ENCODE assay signal across 23 cellular contexts in genomic region chr6:52016918-52017748, GRCh38.
DNase-seq lines count a peak whose midpoint lies in the region; ATAC-seq, FAIRE-seq and TF ChIP-seq lines count a peak whose summit lies in the region.
"Had no signal": no experiment of that assay in that cellular context is flagged by ENCODE, and none has a peak within 500 bp of the region (broad histone marks: within the 10 kb centered on the region; RNA-seq: fewer than 3 reads in every experiment).

No MANE protein-coding gene starts in this region.

- H3K36me3 Mint-ChIP-seq in neural progenitor cell = no peaks in the 10 kb centered on the region
- H3K36me3 Mint-ChIP-seq: T-cell had no signal

- H3K27me3 Mint-ChIP-seq in neural progenitor cell (ENCODE audit: insufficient read depth, low read depth) = peaks cover 2% of the 10 kb centered on the region

- ATAC-seq in HG03280 (IDR thresholded peaks at IDR 0.05; ENCODE audit: unreplicated experiment) = peak; percentile 45
- peak; percentile 78 for ATAC-seq in GM12878
- ATAC-seq in GM18519 (IDR thresholded peaks at IDR 0.05; ENCODE audit: low FRiP score, unreplicated experiment) = no peak
- ATAC-seq: activated CD8-positive, alpha-beta T cell treated with anti-CD3 and anti-CD28 coated beads for 36 hours; activated naive CD8-positive, alpha-beta T cell treated with anti-CD3 and anti-CD28 coated beads, Interleukin-2, amount 50 U/mL, for 24 hours; activated T-cell treated with anti-CD3 and anti-CD28 coated beads, Interleukin-2, amount 50 U/mL, for 72 hours; effector memory CD8-positive, alpha-beta T cell; T-cell had no signal

- no peak for FAIRE-seq in GM12878 (lab: Jason Lieb, UNC)

- H3K4me2 ChIP-seq in GM12878 (ENCODE audit: control insufficient read depth, insufficient read depth) (no peak overlapping the region), neural progenitor cell (no peak overlapping the region)
- H3K4me2 ChIP-seq: KMS-11 had no signal

- no peak for TF ChIP-seq RAD21 in GM12878 (IDR thresholded peaks at IDR 0.05; ENCODE audit: insufficient read depth, low read depth, low read length)

- POLR2A ChIA-PET in GM12878 (lab: Charles Lee) = no interaction called here

- DNase-seq in GM20000 (ENCODE audit: low spot score) (peak; percentile 9), GM12878 (ENCODE audit: low read depth, low spot score) (no peak), neural progenitor cell (ENCODE audit: low spot score) (peak; percentile 24), NCI-H510A treated with DMSO at 0.1 percent for 48 hours (lab: John Stamatoyannopoulos, UW) (no peak), NCI-H2196 treated with DMSO at 0.1 percent for 48 hours (lab: John Stamatoyannopoulos, UW; ENCODE audit: unreplicated experiment) (no peak)
- DNase-seq: activated CD8-positive, alpha-beta T cell treated with anti-CD3 and anti-CD28 coated beads for 36 hours; activated naive CD8-positive, alpha-beta T cell treated with anti-CD3 and anti-CD28 coated beads, Interleukin-2, amount 50 U/mL, for 24 hours; activated T-cell treated with anti-CD3 and anti-CD28 coated beads, Interleukin-2, amount 50 U/mL, for 72 hours; DMS153; effector memory CD8-positive, alpha-beta T cell; mammary epithelial cell; NCI-H1694 treated with DMSO at 0.1 percent for 48 hours; NCI-H524 treated with DMSO at 0.1 percent for 48 hours; substantia nigra; T-cell had no signal

- no peak for TF ChIP-seq EP300 in GM12878 (IDR thresholded peaks at IDR 0.05; ENCODE audit: borderline replicate concordance in 1 of 2, control insufficient read depth in 1 of 2, low read depth in 2 of 2, low read length in 2 of 2)

- H4K20me1 ChIP-seq in GM12878 (ENCODE audit: control insufficient read depth, insufficient read depth) (no peaks in the 10 kb centered on the region), neural progenitor cell (ENCODE audit: low read depth) (no peaks in the 10 kb centered on the region)

- in situ Hi-C loops in GM12878 (cut with MboI) = no loop called here

- no peak for TF ChIP-seq POLR2A in GM12878 (IDR thresholded peaks at IDR 0.05; ENCODE audit: low read depth, low read length)

- TF ChIP-seq CTCF in GM20000 (IDR thresholded peaks at IDR 0.05; ENCODE audit: extremely low read depth, missing control alignments) = no peak
- no peak for TF ChIP-seq CTCF in GM12878 (IDR thresholded peaks at IDR 0.05 in 2 of 3, conservative IDR thresholded peaks at IDR 0.05 in 1 of 3; ENCODE audit: control insufficient read depth in 2 of 3, extremely low read depth in 1 of 3, insufficient read depth in 1 of 3, low read depth in 3 of 3, low read length in 3 of 3)
- no peak for TF ChIP-seq CTCF in neural progenitor cell (IDR thresholded peaks at IDR 0.05)

- H3K9me3 Mint-ChIP-seq in neural progenitor cell = no peaks in the 10 kb centered on the region
- H3K9me3 Mint-ChIP-seq: activated CD8-positive, alpha-beta T cell treated with anti-CD3 and anti-CD28 coated beads for 36 hours; activated naive CD8-positive, alpha-beta T cell treated with anti-CD3 and anti-CD28 coated beads, Interleukin-2, amount 50 U/mL, for 24 hours; activated T-cell treated with anti-CD3 and anti-CD28 coated beads, Interleukin-2, amount 50 U/mL, for 72 hours; effector memory CD8-positive, alpha-beta T cell; nephron; T-cell had no signal

- CTCF ChIA-PET in GM12878 (lab: Yijun Ruan, JAX) = no interaction called here

- no peak overlapping the region for H3K4me3 Mint-ChIP-seq in neural progenitor cell
- H3K4me3 Mint-ChIP-seq: activated CD8-positive, alpha-beta T cell treated with anti-CD3 and anti-CD28 coated beads for 36 hours; activated naive CD8-positive, alpha-beta T cell treated with anti-CD3 and anti-CD28 coated beads, Interleukin-2, amount 50 U/mL, for 24 hours; activated T-cell treated with anti-CD3 and anti-CD28 coated beads, Interleukin-2, amount 50 U/mL, for 72 hours; B cell; effector memory CD8-positive, alpha-beta T cell; nephron; T-cell had no signal

- H3K27ac Mint-ChIP-seq in neural progenitor cell = no peak overlapping the region
- H3K27ac Mint-ChIP-seq: activated CD8-positive, alpha-beta T cell treated with anti-CD3 and anti-CD28 coated beads for 36 hours; activated naive CD8-positive, alpha-beta T cell treated with anti-CD3 and anti-CD28 coated beads, Interleukin-2, amount 50 U/mL, for 24 hours; activated T-cell treated with anti-CD3 and anti-CD28 coated beads, Interleukin-2, amount 50 U/mL, for 72 hours; B cell; effector memory CD8-positive, alpha-beta T cell; nephron; T-cell had no signal

- no peak overlapping the region for H2AFZ ChIP-seq in GM12878 (ENCODE audit: control insufficient read depth, low read depth, low read length)
- no peak overlapping the region for H2AFZ ChIP-seq in neural progenitor cell (replicated peaks)

- WGBS in GM12878 (ENCODE audit: insufficient coverage, insufficient replicate concordance, low lambda C conversion rate, missing lambda C conversion rate) = 71% methylated on average over 13 of the region's 13 CpGs

- no peak overlapping the region for H3K27ac ChIP-seq in GM12878 (ENCODE audit: control insufficient read depth, insufficient read depth)
- no peak overlapping the region for H3K27ac ChIP-seq in neural progenitor cell
- H3K27ac ChIP-seq: cardiac muscle cell, KMS-11, VCaP had no signal

- no peak overlapping the region for H3K4me3 ChIP-seq in GM12878
- no peak overlapping the region for H3K4me3 ChIP-seq in neural progenitor cell
- H3K4me3 ChIP-seq: cardiac muscle cell, HAP-1 had no signal

- H3K79me2 ChIP-seq in GM12878 (ENCODE audit: control insufficient read depth, insufficient read depth, low read length) (no peaks in the 10 kb centered on the region), neural progenitor cell (ENCODE audit: low read depth) (no peaks in the 10 kb centered on the region)

- no peaks in the 10 kb centered on the region for H3K9me3 ChIP-seq in GM12878 (replicated peaks; ENCODE audit: control insufficient read depth, insufficient read depth, low read length)
- H3K9me3 ChIP-seq in neural progenitor cell (ENCODE audit: low read depth) = no peaks in the 10 kb centered on the region
- H3K9me3 ChIP-seq: HAP-1 had no signal

- no TSS peak for BruUV-seq in GM12878 (replicated peaks; lab: Mats Ljungman, UMichigan)

- RAD21 ChIA-PET in GM12878 (lab: Charles Lee; ENCODE audit: unreplicated experiment) = no interaction called here

- H3K4me1 ChIP-seq in GM12878 (ENCODE audit: control insufficient read depth, insufficient read depth, low read length) (no peaks in the 10 kb centered on the region), neural progenitor cell (peaks cover 8% of the 10 kb centered on the region)

- no peaks in the 10 kb centered on the region for H3F3A ChIP-seq in neural progenitor cell (ENCODE audit: low read depth)

- H3K9ac ChIP-seq in GM12878 (ENCODE audit: control insufficient read depth, insufficient read depth, low read length) (no peak overlapping the region), neural progenitor cell (no peak overlapping the region)
- H3K9ac ChIP-seq: KMS-11 had no signal

- peaks cover 16% of the 10 kb centered on the region for H3K4me1 Mint-ChIP-seq in neural progenitor cell
- H3K4me1 Mint-ChIP-seq: activated naive CD8-positive, alpha-beta T cell treated with anti-CD3 and anti-CD28 coated beads, Interleukin-2, amount 50 U/mL, for 24 hours; nephron; T-cell had no signal

- SMC1A ChIA-PET in GM12878 (lab: Charles Lee; ENCODE audit: uncharacterized antibody, unreplicated experiment) = interaction anchor here (0.6 to 1.3 kb wide), 2 partner anchors 20 to 26 kb away, joined by 3 to 6 read pairs; no protein-coding TSS in a partner anchor

- H3K27me3 ChIP-seq in GM12878 (replicated peaks in 1 of 2; ENCODE audit: control insufficient read depth in 2 of 2, insufficient read depth in 2 of 2, low read length in 1 of 2) = no peaks in the 10 kb centered on the region
- H3K27me3 ChIP-seq in neural progenitor cell = no peaks in the 10 kb centered on the region
- H3K27me3 ChIP-seq: cardiac muscle cell had no signal

- H3K36me3 ChIP-seq in GM12878 (ENCODE audit: control insufficient read depth in 2 of 2, insufficient read depth in 2 of 2, low read length in 1 of 2) (no peaks in the 10 kb centered on the region), neural progenitor cell (no peaks in the 10 kb centered on the region)
- H3K36me3 ChIP-seq: cardiac muscle cell, HAP-1 had no signal

- intact Hi-C loops in GM12878 (cut with micrococcal nuclease; ENCODE audit: unreplicated experiment) = loop anchor here (10.0 kb wide), 1 partner anchor 462 kb away; no protein-coding TSS in a partner anchor

TF ChIP-seq in GM12878, 131 proteins besides CTCF, POLR2A, EP300 and RAD21:
- TF ChIP-seq ZNF274 (IDR thresholded peaks at IDR 0.05; ENCODE audit: insufficient read depth, insufficient read length) (no peak), YY1 (IDR thresholded peaks at IDR 0.05; ENCODE audit: low read depth, low read length) (no peak), ASH2L (IDR thresholded peaks at IDR 0.05; ENCODE audit: borderline replicate concordance, low read depth) (no peak), SRF (IDR thresholded peaks at IDR 0.05; ENCODE audit: low read depth in 2 of 2, low read length in 2 of 2) (no peak), RCOR1 (conservative IDR thresholded peaks at IDR 0.05; ENCODE audit: low read depth, low read length) (no peak), PBX3 (IDR thresholded peaks at IDR 0.05; ENCODE audit: insufficient replicate concordance, low read depth, low read length) (peak; percentile 6)
- TF ChIP-seq, protein P1, sequence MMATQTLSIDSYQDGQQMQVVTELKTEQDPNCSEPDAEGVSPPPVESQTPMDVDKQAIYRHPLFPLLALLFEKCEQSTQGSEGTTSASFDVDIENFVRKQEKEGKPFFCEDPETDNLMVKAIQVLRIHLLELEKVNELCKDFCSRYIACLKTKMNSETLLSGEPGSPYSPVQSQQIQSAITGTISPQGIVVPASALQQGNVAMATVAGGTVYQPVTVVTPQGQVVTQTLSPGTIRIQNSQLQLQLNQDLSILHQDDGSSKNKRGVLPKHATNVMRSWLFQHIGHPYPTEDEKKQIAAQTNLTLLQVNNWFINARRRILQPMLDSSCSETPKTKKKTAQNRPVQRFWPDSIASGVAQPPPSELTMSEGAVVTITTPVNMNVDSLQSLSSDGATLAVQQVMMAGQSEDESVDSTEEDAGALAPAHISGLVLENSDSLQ (IDR thresholded peaks at IDR 0.05) = peak; percentile 45
TF ChIP-seq in GM12878: peak in this region for 2.

Comparison
In these comparisons a context has a peak if more than half of its experiments do, and no peak if none do; other contexts are left out.
1. DNase-seq: peak in GM20000 (single experiment) and neural progenitor cell (single experiment); none in GM12878 (single experiment), NCI-H510A treated with DMSO at 0.1 percent for 48 hours (single experiment) and NCI-H2196 treated with DMSO at 0.1 percent for 48 hours (single experiment).